ENCODE assay signal across 11 cellular contexts in the genomic region with DNA sequence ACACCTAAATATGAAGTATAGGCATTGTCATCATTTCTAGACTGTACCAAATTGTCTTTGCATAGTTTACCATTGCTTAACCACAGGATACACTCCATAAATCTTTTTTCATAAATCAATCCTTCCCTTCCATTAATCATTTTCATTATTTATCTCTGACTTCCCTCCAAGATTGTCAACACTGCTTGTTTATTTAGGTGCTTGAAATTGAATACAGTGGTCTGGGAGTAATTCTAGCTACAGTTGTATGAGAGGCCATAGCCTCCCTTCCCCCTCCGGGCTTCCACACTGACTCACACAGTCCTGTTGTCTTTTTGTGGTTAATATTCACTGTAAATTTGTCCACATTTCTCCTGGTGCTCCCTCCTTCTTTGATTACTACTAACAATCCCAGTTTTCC.
DNase-seq lines count a peak whose midpoint lies in the region; ATAC-seq lines count a peak whose summit lies in the region.
"Had no signal": no experiment of that assay in that cellular context is flagged by ENCODE, and none has a peak within 500 bp of the region (broad histone marks: within the 10 kb centered on the region; RNA-seq: fewer than 3 reads in every experiment).

No MANE protein-coding gene starts in this region.

- no peak overlapping the region for H3K23ac ChIP-seq in mesenchymal stem cell (ENCODE audit: low read length in 2 of 2)

- no peaks in the 10 kb centered on the region for H3K79me1 ChIP-seq in mesenchymal stem cell (replicated peaks; ENCODE audit: low read length, poor library complexity, severe bottlenecking)

- no peaks in the 10 kb centered on the region for H3K9me3 Mint-ChIP-seq in activated T-cell treated with anti-CD3 and anti-CD28 coated beads, Interleukin-2, amount 50 U/mL, for 24 hours
- H3K9me3 Mint-ChIP-seq: activated naive CD4-positive, alpha-beta T cell treated with anti-CD3 and anti-CD28 coated beads, Interleukin-2, amount 50 U/mL, for 24 hours had no signal

- H3K14ac ChIP-seq in mesenchymal stem cell (ENCODE audit: low read length in 2 of 2), result no peak overlapping the region

- DNase-seq in DMS79 treated with DMSO at 0.1 percent for 48 hours (lab: John Stamatoyannopoulos, UW) (peak; percentile 81), NCI-H146 treated with DMSO at 0.1 percent for 48 hours (lab: John Stamatoyannopoulos, UW; ENCODE audit: unreplicated experiment) (peak; percentile 62), adipocyte (ENCODE audit: low read depth) (peak; percentile 57), mesenchymal stem cell (peak; percentile 79), activated gamma-delta T cell (lab: John Stamatoyannopoulos, UW) (no peak)
- DNase-seq in activated T-cell treated with anti-CD3 and anti-CD28 coated beads, Interleukin-2, amount 50 U/mL, for 24 hours, result no peak
- DNase-seq: hippocampal formation, T1000 had no signal

- H2BK12ac ChIP-seq in mesenchymal stem cell (ENCODE audit: low read length in 2 of 2), result no peak overlapping the region

- H3K18ac ChIP-seq in mesenchymal stem cell (ENCODE audit: low read depth in 1 of 2, low read length in 2 of 2), result no peak overlapping the region

- H3K27me3 ChIP-seq in adipocyte (replicated peaks; ENCODE audit: control insufficient read depth, insufficient read depth, low read length) (no peaks in the 10 kb centered on the region), mesenchymal stem cell (ENCODE audit: control insufficient read depth in 1 of 2, insufficient read depth in 1 of 2, low read length in 2 of 2) (no peaks in the 10 kb centered on the region)

- WGBS in mesenchymal stem cell, result 0% methylated on average over 1 of the region's 1 CpG

- no peak overlapping the region for H2BK5ac ChIP-seq in mesenchymal stem cell (ENCODE audit: low read depth, low read length, poor library complexity, severe bottlenecking)

- no peak overlapping the region for H3K4me2 ChIP-seq in mesenchymal stem cell (ENCODE audit: low read length, poor library complexity, severe bottlenecking)

- H4K91ac ChIP-seq in mesenchymal stem cell (ENCODE audit: low read length), result no peak overlapping the region

- H4K8ac ChIP-seq in mesenchymal stem cell (ENCODE audit: low read length), result no peak overlapping the region

- H2AK5ac ChIP-seq in mesenchymal stem cell (ENCODE audit: low read length, severe bottlenecking), result no peak overlapping the region

- H3K4me3 Mint-ChIP-seq in activated T-cell treated with anti-CD3 and anti-CD28 coated beads, Interleukin-2, amount 50 U/mL, for 24 hours, result no peak overlapping the region
- H3K4me3 Mint-ChIP-seq: activated naive CD4-positive, alpha-beta T cell treated with anti-CD3 and anti-CD28 coated beads, Interleukin-2, amount 50 U/mL, for 24 hours had no signal

- no peak overlapping the region for H2BK120ac ChIP-seq in mesenchymal stem cell (ENCODE audit: low read depth, low read length)

- no peak for ATAC-seq in GM19455 (IDR thresholded peaks at IDR 0.05; ENCODE audit: unreplicated experiment)
- no peak for ATAC-seq in GM19395 (IDR thresholded peaks at IDR 0.05; ENCODE audit: unreplicated experiment)

- peaks cover 7% of the 10 kb centered on the region for H3K27me3 Mint-ChIP-seq in activated T-cell treated with anti-CD3 and anti-CD28 coated beads, Interleukin-2, amount 50 U/mL, for 24 hours
- H3K27me3 Mint-ChIP-seq: activated naive CD4-positive, alpha-beta T cell treated with anti-CD3 and anti-CD28 coated beads, Interleukin-2, amount 50 U/mL, for 24 hours had no signal

- H3K4ac ChIP-seq in mesenchymal stem cell (ENCODE audit: low read depth in 1 of 2, low read length in 2 of 2), result no peak overlapping the region

- no peaks in the 10 kb centered on the region for H3K36me3 Mint-ChIP-seq in activated T-cell treated with anti-CD3 and anti-CD28 coated beads, Interleukin-2, amount 50 U/mL, for 24 hours (ENCODE audit: low read depth)
- H3K36me3 Mint-ChIP-seq: activated naive CD4-positive, alpha-beta T cell treated with anti-CD3 and anti-CD28 coated beads, Interleukin-2, amount 50 U/mL, for 24 hours had no signal

- peaks cover 12% of the 10 kb centered on the region for H3K4me1 Mint-ChIP-seq in activated T-cell treated with anti-CD3 and anti-CD28 coated beads, Interleukin-2, amount 50 U/mL, for 24 hours (ENCODE audit: low read depth)
- H3K4me1 Mint-ChIP-seq: activated naive CD4-positive, alpha-beta T cell treated with anti-CD3 and anti-CD28 coated beads, Interleukin-2, amount 50 U/mL, for 24 hours had no signal

- H3K4me1 ChIP-seq in adipocyte (ENCODE audit: control insufficient read depth, insufficient read depth, low read length) (peaks cover 2% of the 10 kb centered on the region), mesenchymal stem cell (ENCODE audit: control insufficient read depth, insufficient read depth, low read depth, low read length) (peaks cover 2% of the 10 kb centered on the region)

- H3K9ac ChIP-seq in adipocyte (ENCODE audit: low read length) (no peak overlapping the region), mesenchymal stem cell (ENCODE audit: low read length) (no peak overlapping the region)

- H2AFZ ChIP-seq in mesenchymal stem cell (ENCODE audit: low read depth, low read length), result no peak overlapping the region

- no peak overlapping the region for H2BK15ac ChIP-seq in mesenchymal stem cell (ENCODE audit: low read depth, poor library complexity, severe bottlenecking)

- H3K36me3 ChIP-seq in adipocyte (ENCODE audit: control insufficient read depth, insufficient read depth, low read length, severe bottlenecking) (no peaks in the 10 kb centered on the region), mesenchymal stem cell (ENCODE audit: control insufficient read depth in 1 of 2, insufficient read depth in 2 of 2, low read depth in 1 of 2, low read length in 2 of 2) (no peaks in the 10 kb centered on the region)

- no peak overlapping the region for H3K27ac ChIP-seq in mesenchymal stem cell (ENCODE audit: low read length, poor library complexity, severe bottlenecking)

- H3K4me3 ChIP-seq in adipocyte (ENCODE audit: low read length), result no peak overlapping the region
- H3K4me3 ChIP-seq in mesenchymal stem cell (ENCODE audit: insufficient read depth in 1 of 2, low read depth in 1 of 2, low read length in 2 of 2), result no peak overlapping the region

- H3K27ac Mint-ChIP-seq in activated T-cell treated with anti-CD3 and anti-CD28 coated beads, Interleukin-2, amount 50 U/mL, for 24 hours, result no peak overlapping the region
- H3K27ac Mint-ChIP-seq: activated naive CD4-positive, alpha-beta T cell treated with anti-CD3 and anti-CD28 coated beads, Interleukin-2, amount 50 U/mL, for 24 hours had no signal

- H3K9me3 ChIP-seq in adipocyte (ENCODE audit: control insufficient read depth, low read length), result no peaks in the 10 kb centered on the region
- no peaks in the 10 kb centered on the region for H3K9me3 ChIP-seq in mesenchymal stem cell (ENCODE audit: control insufficient read depth, low read length)

Comparison
In these comparisons a context has a peak if more than half of its experiments do, and no peak if none do; other contexts are left out.
1. DNase-seq: peak in DMS79 treated with DMSO at 0.1 percent for 48 hours (single experiment), NCI-H146 treated with DMSO at 0.1 percent for 48 hours (single experiment), adipocyte (single experiment) and mesenchymal stem cell (single experiment); none in activated T-cell treated with anti-CD3 and anti-CD28 coated beads, Interleukin-2, amount 50 U/mL, for 24 hours (single experiment) and activated gamma-delta T cell (single experiment).